ENCODE assay signal across 8 cellular contexts in genomic region chr10:90858489-90858968, GRCh38. TPM values are rescaled to one million over a fixed set of nuclear protein-coding genes. Genes with fewer than 3 reads are reported as not detected.
DNase-seq lines count a peak whose midpoint lies in the region; ATAC-seq and TF ChIP-seq lines count a peak whose summit lies in the region.

No MANE protein-coding gene starts in this region.

- peaks cover 14% of the 10 kb centered on the region for H3K4me1 ChIP-seq in DND-41 (ENCODE audit: insufficient read depth, low read length)
- H3K4me1 ChIP-seq in SJCRH30, result no peaks in the 10 kb centered on the region

- H3K27me3 ChIP-seq in DND-41 (ENCODE audit: insufficient read depth, low read length, poor library complexity) (peaks cover 80% of the 10 kb centered on the region), SJCRH30 (no peaks in the 10 kb centered on the region)

- H3K36me3 ChIP-seq in DND-41 (ENCODE audit: insufficient read depth, low read length), result no peaks in the 10 kb centered on the region
- no peaks in the 10 kb centered on the region for H3K36me3 ChIP-seq in SJCRH30

- peak overlapping the region in 1 of 2 experiments; percentile 56; a peak in 2 of 4 replicates for H3K4me3 ChIP-seq in DND-41 (ENCODE audit: low read depth in 1 of 2, low read length in 2 of 2)
- H3K4me3 ChIP-seq in SJCRH30, result peak overlapping the region; percentile 66
- H3K4me3 ChIP-seq in fibroblast of pulmonary artery (replicated peaks; ENCODE audit: low read depth, low read length), result peak overlapping the region; percentile 57

- no peaks in the 10 kb centered on the region for H3K9me3 ChIP-seq in DND-41 (ENCODE audit: insufficient read depth, low read length, severe bottlenecking)
- H3K9me3 ChIP-seq in SJCRH30 (replicated peaks), result no peaks in the 10 kb centered on the region

- H4K20me1 ChIP-seq in DND-41 (ENCODE audit: insufficient read depth, low read length), result no peaks in the 10 kb centered on the region

- DNase-seq in DND-41 (no peak), SJCRH30 (no peak), fibroblast of pulmonary artery (ENCODE audit: low read depth) (no peak), pons (ENCODE audit: low spot score) (peak; percentile 42), SHP77 (lab: John Stamatoyannopoulos, UW) (no peak)
- no peak for DNase-seq in activated CD4-positive, alpha-beta T cell treated with anti-CD3 and anti-CD28 coated beads for 48 hours

- H3K79me2 ChIP-seq in DND-41 (ENCODE audit: insufficient read depth, low read length), result no peaks in the 10 kb centered on the region

- ATAC-seq in DND-41 (ENCODE audit: insufficient read depth, low read depth) (no peak; the same call in 2 of the 3 replicates), GM19035 (IDR thresholded peaks at IDR 0.05; ENCODE audit: unreplicated experiment) (no peak), GM21381 (IDR thresholded peaks at IDR 0.05; ENCODE audit: unreplicated experiment) (no peak)

- H3K9ac ChIP-seq in DND-41 (ENCODE audit: low read depth, low read length), result 0 out of 2 replicates have a peak overlapping the region, but pooled peaks have one; percentile 19

- no peak for TF ChIP-seq CTCF in DND-41 (IDR thresholded peaks at IDR 0.05; ENCODE audit: borderline replicate concordance, extremely low read depth, low read length, poor library complexity, severe bottlenecking)
- TF ChIP-seq CTCF in fibroblast of pulmonary artery (IDR thresholded peaks at IDR 0.05; ENCODE audit: low read length, missing control alignments), result no peak

- H2AFZ ChIP-seq in DND-41 (ENCODE audit: low read depth, low read length), result peak overlapping the region; percentile 71; the same call in 1 of the 2 replicates

- H3K4me2 ChIP-seq in DND-41 (ENCODE audit: insufficient read depth, low read length), result peak overlapping the region; percentile 82

- H3K27ac ChIP-seq in DND-41 (ENCODE audit: low read length) (no peak overlapping the region), SJCRH30 (no peak overlapping the region)

RNA-seq across cellular contexts. Expression of gene HTR7, which starts 0.7 kb away (rescaled TPM):
- total RNA-seq in SJCRH30 (2014; rRNA removed; shearing (Covaris generic)), result 0.25 and 0.26 TPM in 2 replicates

RNA-seq across cellular contexts. Expression of gene RPP30, which starts 13.2 kb away (rescaled TPM):
- total RNA-seq in SJCRH30 (2014; rRNA removed; shearing (Covaris generic)), result 47.6 and 54.9 TPM in 2 replicates
